ENCODE assay signal across 8 cellular contexts in genomic region chr1:61050541-61051454, GRCh38. TPM values are rescaled to one million over a fixed set of nuclear protein-coding genes. Genes with fewer than 3 reads are reported as not detected.
DNase-seq lines count a peak whose midpoint lies in the region; ATAC-seq, FAIRE-seq and TF ChIP-seq lines count a peak whose summit lies in the region.

No MANE protein-coding gene starts in this region.

- peak overlapping the region; percentile 91 to 93 for H3K27ac ChIP-seq in kidney (ENCODE audit: low read depth in 2 of 2, low read length in 2 of 2)
- H3K27ac ChIP-seq in skin epidermis, result peak overlapping the region; percentile 53 to 95 (median 90)

- peak overlapping the region; percentile 81 for H3K4me2 ChIP-seq in Loucy (ENCODE audit: low read depth, low read length, poor library complexity, severe bottlenecking)

- POLR2A ChIA-PET in activated CD4-positive, alpha-beta T cell treated with anti-CD3 and anti-CD28 coated beads for 36 hours (lab: Charles Lee), result interaction anchor here (0.7 to 1.6 kb wide), 3 partner anchors 28 to 374 kb away, joined by 3 to 5 read pairs (median 4); no protein-coding TSS in a partner anchor

- H3K9me3 Mint-ChIP-seq in activated CD4-positive, alpha-beta T cell treated with anti-CD3 and anti-CD28 coated beads for 36 hours (ENCODE audit: low read depth), result no peaks in the 10 kb centered on the region

- DNase-seq in activated CD4-positive, alpha-beta T cell treated with anti-CD3 and anti-CD28 coated beads for 36 hours, result peak; percentile 36
- no peak for DNase-seq in activated CD4-positive, alpha-beta T cell treated with anti-CD3 and anti-CD28 coated beads for 48 hours
- DNase-seq in bronchial epithelial cell (ENCODE audit: low read depth) (no peak), kidney (peak; percentile 90), NCI-H146 treated with DMSO at 0.1 percent for 48 hours (lab: John Stamatoyannopoulos, UW; ENCODE audit: unreplicated experiment) (no peak), cortex of kidney (lab: John Stamatoyannopoulos, UW) (no peak)

- H3K27me3 ChIP-seq in Loucy (ENCODE audit: insufficient read depth, low read length, poor library complexity, severe bottlenecking) (no peaks in the 10 kb centered on the region), bronchial epithelial cell (ENCODE audit: control insufficient read depth, insufficient read depth, low read length) (no peaks in the 10 kb centered on the region)

- TF ChIP-seq CTCF in Loucy (conservative IDR thresholded peaks at IDR 0.05; ENCODE audit: low read length) (no peak), bronchial epithelial cell (IDR thresholded peaks at IDR 0.05; ENCODE audit: insufficient read depth, low read length, severe bottlenecking) (no peak), kidney (IDR thresholded peaks at IDR 0.05; ENCODE audit: borderline replicate concordance, extremely low read depth, insufficient read depth) (no peak)

- peaks cover 22% of the 10 kb centered on the region for H3K4me1 Mint-ChIP-seq in activated CD4-positive, alpha-beta T cell treated with anti-CD3 and anti-CD28 coated beads for 36 hours

- intact Hi-C loops in activated CD4-positive, alpha-beta T cell treated with anti-CD3 and anti-CD28 coated beads for 36 hours (cut with DNase I, micrococcal nuclease), result loop anchor here (1.0 to 10.0 kb wide), 14 partner anchors 27 to 1384 kb away; partner anchors contain the start of genes TM2D1 (in 1 of the 2) and USP1 (in 1 of the 2)
- intact Hi-C loops in kidney (cut with DNase I), result no loop called here

- peak overlapping the region; percentile 65 for H3K4me3 Mint-ChIP-seq in activated CD4-positive, alpha-beta T cell treated with anti-CD3 and anti-CD28 coated beads for 36 hours

- no peak overlapping the region for H3K27ac Mint-ChIP-seq in activated CD4-positive, alpha-beta T cell treated with anti-CD3 and anti-CD28 coated beads for 36 hours

- H4K20me1 ChIP-seq in Loucy (ENCODE audit: insufficient read depth, low read length, poor library complexity, severe bottlenecking), result no peaks in the 10 kb centered on the region

- no peaks in the 10 kb centered on the region for H3K79me2 ChIP-seq in Loucy (ENCODE audit: insufficient read depth, low read length)

- FAIRE-seq in bronchial epithelial cell (lab: Jason Lieb, UNC) (no peak), kidney (lab: Jason Lieb, UNC) (no peak)

- H2AFZ ChIP-seq in Loucy (ENCODE audit: low read length), result peak overlapping the region; percentile 90

- peaks cover 52% of the 10 kb centered on the region for H3K4me1 ChIP-seq in Loucy (ENCODE audit: insufficient read depth, low read length, poor library complexity, severe bottlenecking)
- peaks cover 10 to 17% of the 10 kb centered on the region in 2 donors for H3K4me1 ChIP-seq in kidney (ENCODE audit: control insufficient read depth in 1 of 2, insufficient read depth in 1 of 2, low read depth in 1 of 2, low read length in 2 of 2)

- H3K9me3 ChIP-seq in Loucy (ENCODE audit: insufficient read depth, low read depth, low read length) (no peaks in the 10 kb centered on the region), kidney (ENCODE audit: control insufficient read depth in 1 of 2, low read length in 2 of 2) (no peaks in the 10 kb centered on the region)

- H3K9me2 ChIP-seq in Loucy (replicated peaks; ENCODE audit: low read depth, low read length), result no peaks in the 10 kb centered on the region

- H3K9ac ChIP-seq in Loucy (ENCODE audit: low read depth, low read length, poor library complexity, severe bottlenecking), result peak overlapping the region; percentile 77
- H3K9ac ChIP-seq in kidney (ENCODE audit: low read length in 2 of 2), result peak overlapping the region; percentile 45 to 83

- peaks cover 12% of the 10 kb centered on the region; the same call in 1 of the 2 replicates for H3F3A ChIP-seq in Loucy (ENCODE audit: low read depth)

- H3K4me3 ChIP-seq in Loucy (ENCODE audit: low read length, poor library complexity, severe bottlenecking), result peak overlapping the region; percentile 76
- H3K4me3 ChIP-seq in bronchial epithelial cell (ENCODE audit: low read depth, low read length), result peak overlapping the region; percentile 78
- peak overlapping the region; percentile 61 to 72 for H3K4me3 ChIP-seq in kidney (ENCODE audit: low read length in 2 of 2)
- H3K4me3 ChIP-seq in skin epidermis, result peak overlapping the region; percentile 61 to 86 (median 64)

- ATAC-seq in activated CD4-positive, alpha-beta T cell treated with anti-CD3 and anti-CD28 coated beads for 36 hours, result no peak

- H3K27me3 Mint-ChIP-seq in activated CD4-positive, alpha-beta T cell treated with anti-CD3 and anti-CD28 coated beads for 36 hours, result peaks cover 51% of the 10 kb centered on the region

- no peaks in the 10 kb centered on the region for H3K36me3 Mint-ChIP-seq in activated CD4-positive, alpha-beta T cell treated with anti-CD3 and anti-CD28 coated beads for 36 hours (ENCODE audit: low read depth)

- H3K36me3 ChIP-seq in Loucy (ENCODE audit: insufficient read depth, low read length) (no peaks in the 10 kb centered on the region), bronchial epithelial cell (ENCODE audit: control insufficient read depth, insufficient read depth, low read length) (no peaks in the 10 kb centered on the region), kidney (ENCODE audit: control insufficient read depth in 1 of 2, insufficient read depth in 2 of 2, low read length in 2 of 2) (no peaks in the 10 kb centered on the region)

- CTCF ChIA-PET in activated CD4-positive, alpha-beta T cell treated with anti-CD3 and anti-CD28 coated beads for 36 hours (lab: Charles Lee), result interaction anchor here (0.6 to 6.0 kb wide), 41 partner anchors 8 to 903 kb away, joined by 3 to 60 read pairs (median 4); partner anchors contain the start of gene NFIA

RNA-seq across cellular contexts. Expression of gene NFIA, which starts 31.6 kb away (rescaled TPM):
- 1 to 10 TPM; 3.0 to 3.2 TPM for total RNA-seq in activated CD4-positive, alpha-beta T cell treated with anti-CD3 and anti-CD28 coated beads for 36 hours
- 7.4 and 11.3 TPM in 2 replicates for total RNA-seq in bronchial epithelial cell
- total RNA-seq in kidney, result 87.5 TPM
- polyA plus RNA-seq in kidney (ENCODE audit: insufficient read depth, low read depth, low replicate concordance), result 4.8 TPM

Comparison
In these comparisons a context has a peak if more than half of its experiments do, and no peak if none do; other contexts are left out.
1. DNase-seq: peak in activated CD4-positive, alpha-beta T cell treated with anti-CD3 and anti-CD28 coated beads for 36 hours (single experiment) and kidney (single experiment); none in activated CD4-positive, alpha-beta T cell treated with anti-CD3 and anti-CD28 coated beads for 48 hours (single experiment), bronchial epithelial cell (single experiment), NCI-H146 treated with DMSO at 0.1 percent for 48 hours (single experiment) and cortex of kidney (single experiment).
2. Peak in every context shown above with its lines, with median percentiles within 50 percentile points of each other: H3K4me3 ChIP-seq.